Comparison of ENCODE assay signal across 1 cellular context in the genomic region with DNA sequence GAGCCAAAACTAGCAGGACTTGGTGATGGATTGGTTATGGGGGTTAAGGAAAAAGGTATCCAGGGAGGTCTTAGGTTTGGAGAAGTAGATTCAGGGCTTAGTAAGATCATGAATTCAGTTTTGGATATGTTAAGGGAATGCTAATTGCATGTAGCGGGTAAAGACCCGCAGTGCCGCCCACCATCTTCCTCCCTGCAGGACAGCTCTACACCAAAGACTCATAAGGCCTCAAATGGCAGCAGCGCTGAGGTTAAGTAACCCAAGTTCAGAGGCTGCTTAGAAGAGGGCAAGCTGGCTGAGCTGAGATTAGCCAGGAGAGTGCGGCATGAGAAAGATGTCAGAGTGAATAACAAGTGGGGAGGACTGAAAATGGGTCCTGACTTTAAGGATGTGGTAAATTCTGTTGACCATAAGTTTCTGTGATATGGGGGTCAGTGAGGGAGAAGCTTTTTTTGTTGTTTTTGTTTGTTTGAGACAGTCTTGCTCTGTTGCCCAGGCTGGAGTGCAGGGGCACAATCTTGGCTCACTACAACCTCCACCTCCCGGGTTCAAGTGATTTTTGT.
A peak's percentile ranks its signal among the peaks of the same experiment; 100 is the strongest.
TF ChIP-seq lines count a peak whose summit lies in the region.

No MANE protein-coding gene starts in this region.

TF ChIP-seq in GM12878, 131 proteins besides CTCF, POLR2A, EP300 and RAD21:
- TF ChIP-seq POLR2AphosphoS2 (IDR thresholded peaks at IDR 0.05; ENCODE audit: low read depth, low read length) (no peak), SMAD1 (IDR thresholded peaks at IDR 0.05; ENCODE audit: low read depth, partially characterized antibody) (no peak), RUNX3 (IDR thresholded peaks at IDR 0.05; ENCODE audit: low read length) (peak; percentile 56), YY1 (IDR thresholded peaks at IDR 0.05; ENCODE audit: low read depth, low read length) (0 out of 2 replicates have a peak, but pooled peaks have one; percentile 14)
- TF ChIP-seq, protein P1, sequence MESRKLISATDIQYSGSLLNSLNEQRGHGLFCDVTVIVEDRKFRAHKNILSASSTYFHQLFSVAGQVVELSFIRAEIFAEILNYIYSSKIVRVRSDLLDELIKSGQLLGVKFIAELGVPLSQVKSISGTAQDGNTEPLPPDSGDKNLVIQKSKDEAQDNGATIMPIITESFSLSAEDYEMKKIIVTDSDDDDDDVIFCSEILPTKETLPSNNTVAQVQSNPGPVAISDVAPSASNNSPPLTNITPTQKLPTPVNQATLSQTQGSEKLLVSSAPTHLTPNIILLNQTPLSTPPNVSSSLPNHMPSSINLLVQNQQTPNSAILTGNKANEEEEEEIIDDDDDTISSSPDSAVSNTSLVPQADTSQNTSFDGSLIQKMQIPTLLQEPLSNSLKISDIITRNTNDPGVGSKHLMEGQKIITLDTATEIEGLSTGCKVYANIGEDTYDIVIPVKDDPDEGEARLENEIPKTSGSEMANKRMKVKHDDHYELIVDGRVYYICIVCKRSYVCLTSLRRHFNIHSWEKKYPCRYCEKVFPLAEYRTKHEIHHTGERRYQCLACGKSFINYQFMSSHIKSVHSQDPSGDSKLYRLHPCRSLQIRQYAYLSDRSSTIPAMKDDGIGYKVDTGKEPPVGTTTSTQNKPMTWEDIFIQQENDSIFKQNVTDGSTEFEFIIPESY (IDR thresholded peaks at IDR 0.05): peak; percentile 90
